In the genomic region with DNA sequence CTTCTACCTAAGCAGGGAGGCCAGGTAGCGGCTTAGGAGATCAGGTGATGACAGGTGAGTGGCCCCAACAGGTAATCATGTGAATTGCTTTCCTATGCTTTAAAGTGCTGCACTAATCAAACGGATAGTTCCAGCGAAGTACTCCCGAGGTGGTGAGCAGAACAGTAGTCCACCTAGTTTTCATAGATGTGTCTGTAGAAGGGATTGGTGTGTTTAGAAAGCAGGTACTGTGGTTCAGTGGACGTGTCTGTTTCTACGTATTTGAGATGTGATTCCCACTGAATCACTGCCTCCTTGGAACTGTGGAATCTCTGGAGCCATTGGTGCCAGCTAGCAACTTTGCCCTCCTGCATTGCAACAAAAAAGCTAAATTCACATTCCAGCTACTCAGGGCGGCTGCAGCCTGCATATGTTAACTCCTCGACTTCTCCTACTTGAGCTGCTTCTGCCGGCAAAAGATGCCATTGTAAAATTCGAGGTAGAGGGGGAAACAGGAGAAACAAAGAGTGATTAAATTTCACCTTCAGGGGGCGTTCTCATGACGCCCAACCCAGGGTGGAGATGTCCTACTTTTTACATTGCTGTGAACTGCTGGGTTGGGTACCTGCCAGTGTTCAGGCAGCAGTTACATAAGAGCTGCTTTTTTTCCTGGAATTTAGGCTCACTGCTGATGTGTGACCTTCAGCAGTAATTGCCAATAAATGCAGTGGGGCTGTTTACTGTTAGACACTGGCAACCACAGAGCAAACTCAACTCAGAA, we compare ENCODE assay signal across 1 cellular context.
TF ChIP-seq lines count a peak whose summit lies in the region.

No MANE protein-coding gene starts in this region.

TF ChIP-seq in liver, 16 proteins besides CTCF, POLR2A, EP300 and RAD21 (continued from another document):
- TF ChIP-seq, protein P1, sequence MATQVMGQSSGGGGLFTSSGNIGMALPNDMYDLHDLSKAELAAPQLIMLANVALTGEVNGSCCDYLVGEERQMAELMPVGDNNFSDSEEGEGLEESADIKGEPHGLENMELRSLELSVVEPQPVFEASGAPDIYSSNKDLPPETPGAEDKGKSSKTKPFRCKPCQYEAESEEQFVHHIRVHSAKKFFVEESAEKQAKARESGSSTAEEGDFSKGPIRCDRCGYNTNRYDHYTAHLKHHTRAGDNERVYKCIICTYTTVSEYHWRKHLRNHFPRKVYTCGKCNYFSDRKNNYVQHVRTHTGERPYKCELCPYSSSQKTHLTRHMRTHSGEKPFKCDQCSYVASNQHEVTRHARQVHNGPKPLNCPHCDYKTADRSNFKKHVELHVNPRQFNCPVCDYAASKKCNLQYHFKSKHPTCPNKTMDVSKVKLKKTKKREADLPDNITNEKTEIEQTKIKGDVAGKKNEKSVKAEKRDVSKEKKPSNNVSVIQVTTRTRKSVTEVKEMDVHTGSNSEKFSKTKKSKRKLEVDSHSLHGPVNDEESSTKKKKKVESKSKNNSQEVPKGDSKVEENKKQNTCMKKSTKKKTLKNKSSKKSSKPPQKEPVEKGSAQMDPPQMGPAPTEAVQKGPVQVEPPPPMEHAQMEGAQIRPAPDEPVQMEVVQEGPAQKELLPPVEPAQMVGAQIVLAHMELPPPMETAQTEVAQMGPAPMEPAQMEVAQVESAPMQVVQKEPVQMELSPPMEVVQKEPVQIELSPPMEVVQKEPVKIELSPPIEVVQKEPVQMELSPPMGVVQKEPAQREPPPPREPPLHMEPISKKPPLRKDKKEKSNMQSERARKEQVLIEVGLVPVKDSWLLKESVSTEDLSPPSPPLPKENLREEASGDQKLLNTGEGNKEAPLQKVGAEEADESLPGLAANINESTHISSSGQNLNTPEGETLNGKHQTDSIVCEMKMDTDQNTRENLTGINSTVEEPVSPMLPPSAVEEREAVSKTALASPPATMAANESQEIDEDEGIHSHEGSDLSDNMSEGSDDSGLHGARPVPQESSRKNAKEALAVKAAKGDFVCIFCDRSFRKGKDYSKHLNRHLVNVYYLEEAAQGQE (IDR thresholded peaks at IDR 0.05), result peak; percentile 32
- TF ChIP-seq RXRA (IDR thresholded peaks at IDR 0.05) (peak; percentile 90 to 93), JUND (IDR thresholded peaks at IDR 0.05) (peak; percentile 15 to 71)
